In genomic region chr15:43133429-43134156, GRCh38 we compare ENCODE assay signal across 8 cellular contexts. TPM values are rescaled to one million over a fixed set of nuclear protein-coding genes. Genes with fewer than 3 reads are reported as not detected.
DNase-seq lines count a peak whose midpoint lies in the region; ATAC-seq and TF ChIP-seq lines count a peak whose summit lies in the region.

Gene TMEM62, plus strand, starts transcription at chr15:43133586. Its CDS starts 217 bp downstream, at chr15:43133803.

- H3K27me3 Mint-ChIP-seq in natural killer cell treated with Interleukin-12 subunit alpha and Interleukin-12 subunit beta and Interleukin-15 and Interleukin-18, amount 100 ng/mL, for 72 hours, result peaks cover 0 to 7% of the 10 kb centered on the region in 2 donors

- ATAC-seq in GM21447 (IDR thresholded peaks at IDR 0.05; ENCODE audit: unreplicated experiment), result peak; percentile 94
- peak; percentile 97 for ATAC-seq in natural killer cell treated with Interleukin-12 subunit alpha and Interleukin-12 subunit beta and Interleukin-15 and Interleukin-18, amount 100 ng/mL, for 72 hours

- peak within 1 kb of the TSS; percentile 92 to 96 for H3K27ac Mint-ChIP-seq in natural killer cell treated with Interleukin-12 subunit alpha and Interleukin-12 subunit beta and Interleukin-15 and Interleukin-18, amount 100 ng/mL, for 72 hours

- H3K9ac ChIP-seq in HUES64 (ENCODE audit: low read depth, low read length), result peak within 1 kb of the TSS; percentile 73
- H3K9ac ChIP-seq in stomach smooth muscle (ENCODE audit: low read length in 2 of 2), result peak within 1 kb of the TSS; percentile 95 to 96

- H3K36me3 Mint-ChIP-seq in natural killer cell treated with Interleukin-12 subunit alpha and Interleukin-12 subunit beta and Interleukin-15 and Interleukin-18, amount 100 ng/mL, for 72 hours, result no peaks in the 10 kb centered on the region

- peaks cover 7% of the 10 kb centered on the region for H3F3A ChIP-seq in DOHH2 (ENCODE audit: control insufficient read depth, insufficient read depth)

- peaks cover 18% of the 10 kb centered on the region for H3K4me1 ChIP-seq in DOHH2 (ENCODE audit: control insufficient read depth, low read length)
- H3K4me1 ChIP-seq in HUES64 (ENCODE audit: insufficient read depth, low read length), result peaks cover 6% of the 10 kb centered on the region; the same call in 1 of the 2 replicates
- H3K4me1 ChIP-seq in stomach smooth muscle (ENCODE audit: control insufficient read depth, insufficient read depth, low read length), result peaks cover 8% of the 10 kb centered on the region

- DNase-seq in activated effector memory CD4-positive, alpha-beta T cell treated with anti-CD3 and anti-CD28 coated beads, Interleukin-2, amount 50 U/mL, for 16 hours, result peak; percentile 84
- DNase-seq in fibroblast of the aortic adventitia (ENCODE audit: low read depth), result peak; percentile 39
- DNase-seq in natural killer cell treated with Interleukin-12 subunit alpha and Interleukin-12 subunit beta and Interleukin-15 and Interleukin-18, amount 100 ng/mL, for 72 hours (ENCODE audit: low spot score), result peak; percentile 87

- H3K79me2 ChIP-seq in DOHH2 (ENCODE audit: control insufficient read depth, low read length), result peaks cover 36% of the 10 kb centered on the region

- H3K4me2 ChIP-seq in DOHH2 (ENCODE audit: low read length), result peak within 1 kb of the TSS; percentile 68

- H3K4me3 Mint-ChIP-seq in natural killer cell treated with Interleukin-12 subunit alpha and Interleukin-12 subunit beta and Interleukin-15 and Interleukin-18, amount 100 ng/mL, for 72 hours, result peak within 1 kb of the TSS; percentile 97

- H3K4me3 ChIP-seq in DOHH2 (ENCODE audit: low read length) (peak within 1 kb of the TSS; percentile 82), HUES64 (ENCODE audit: low read length) (peak within 1 kb of the TSS; percentile 76), fibroblast of the aortic adventitia (ENCODE audit: low read depth, low read length) (peak within 1 kb of the TSS; percentile 77), stomach smooth muscle (ENCODE audit: low read length in 2 of 2) (peak within 1 kb of the TSS; percentile 89 to 94)

- no peaks in the 10 kb centered on the region for H3K9me2 ChIP-seq in DOHH2 (replicated peaks; ENCODE audit: control insufficient read depth, low read length)

- under 1% methylated on average over 66 of the region's 66 CpGs for WGBS in HUES64

- H3K27me3 ChIP-seq in DOHH2 (ENCODE audit: control insufficient read depth, low read length) (no peaks in the 10 kb centered on the region), HUES64 (ENCODE audit: insufficient read depth, low read length) (peaks cover 44% of the 10 kb centered on the region), stomach smooth muscle (ENCODE audit: control insufficient read depth in 1 of 2, insufficient read depth in 2 of 2, low read length in 2 of 2) (no peaks in the 10 kb centered on the region)

- TF ChIP-seq CTCF in DOHH2 (IDR thresholded peaks at IDR 0.05; ENCODE audit: low read depth, low read length, poor library complexity, severe bottlenecking) (no peak), fibroblast of the aortic adventitia (IDR thresholded peaks at IDR 0.05; ENCODE audit: insufficient read depth, low read length) (no peak)

- peak; percentile 92 for TF ChIP-seq POLR2A in Raji (IDR thresholded peaks at IDR 0.05; ENCODE audit: insufficient read depth, low read depth, low read length)

- peaks cover 17 to 19% of the 10 kb centered on the region in 2 donors for H3K4me1 Mint-ChIP-seq in natural killer cell treated with Interleukin-12 subunit alpha and Interleukin-12 subunit beta and Interleukin-15 and Interleukin-18, amount 100 ng/mL, for 72 hours (ENCODE audit: low read depth in 2 of 2)

- H4K20me1 ChIP-seq in DOHH2 (ENCODE audit: control insufficient read depth, insufficient read depth, low read depth, low read length), result no peaks in the 10 kb centered on the region

- peaks cover 3% of the 10 kb centered on the region for H3K9me3 Mint-ChIP-seq in natural killer cell treated with Interleukin-12 subunit alpha and Interleukin-12 subunit beta and Interleukin-15 and Interleukin-18, amount 100 ng/mL, for 72 hours

- H3K36me3 ChIP-seq in DOHH2 (ENCODE audit: control insufficient read depth, low read length), result peaks cover 41% of the 10 kb centered on the region
- H3K36me3 ChIP-seq in HUES64 (ENCODE audit: insufficient read depth, low read length), result no peaks in the 10 kb centered on the region
- H3K36me3 ChIP-seq in stomach smooth muscle (ENCODE audit: control insufficient read depth in 2 of 2, insufficient read depth in 2 of 2, low read length in 2 of 2), result peaks cover 14 to 17% of the 10 kb centered on the region in 2 donors

- H3K27ac ChIP-seq in DOHH2 (ENCODE audit: low read depth, low read length) (peak within 1 kb of the TSS; percentile 47), HUES64 (ENCODE audit: low read depth, low read length) (no peak within 1 kb of the TSS), stomach smooth muscle (ENCODE audit: low read length) (peak within 1 kb of the TSS; percentile 91)

- H3K9me3 ChIP-seq in DOHH2 (ENCODE audit: control insufficient read depth, insufficient read depth, low read length) (peaks cover 5% of the 10 kb centered on the region), HUES64 (ENCODE audit: insufficient read depth, low read depth, low read length) (no peaks in the 10 kb centered on the region), stomach smooth muscle (ENCODE audit: control insufficient read depth in 2 of 2, low read length in 2 of 2) (no peaks in the 10 kb centered on the region)

RNA-seq across cellular contexts. Expression of gene TMEM62, which starts in this region (rescaled TPM):
- polyA plus RNA-seq in HUES64 (2013, experiment 1 of 2), result 3.3 TPM
- polyA plus RNA-seq in HUES64 (2013, experiment 2 of 2), result 2.6 TPM
- total RNA-seq in fibroblast of the aortic adventitia (ENCODE audit: low replicate concordance), result 9.6 and 18.5 TPM in 2 replicates
- 10 to 100 TPM; 25.5 to 40.3 TPM for total RNA-seq in natural killer cell treated with Interleukin-12 subunit alpha and Interleukin-12 subunit beta and Interleukin-15 and Interleukin-18, amount 100 ng/mL, for 72 hours
